In the genomic region with DNA sequence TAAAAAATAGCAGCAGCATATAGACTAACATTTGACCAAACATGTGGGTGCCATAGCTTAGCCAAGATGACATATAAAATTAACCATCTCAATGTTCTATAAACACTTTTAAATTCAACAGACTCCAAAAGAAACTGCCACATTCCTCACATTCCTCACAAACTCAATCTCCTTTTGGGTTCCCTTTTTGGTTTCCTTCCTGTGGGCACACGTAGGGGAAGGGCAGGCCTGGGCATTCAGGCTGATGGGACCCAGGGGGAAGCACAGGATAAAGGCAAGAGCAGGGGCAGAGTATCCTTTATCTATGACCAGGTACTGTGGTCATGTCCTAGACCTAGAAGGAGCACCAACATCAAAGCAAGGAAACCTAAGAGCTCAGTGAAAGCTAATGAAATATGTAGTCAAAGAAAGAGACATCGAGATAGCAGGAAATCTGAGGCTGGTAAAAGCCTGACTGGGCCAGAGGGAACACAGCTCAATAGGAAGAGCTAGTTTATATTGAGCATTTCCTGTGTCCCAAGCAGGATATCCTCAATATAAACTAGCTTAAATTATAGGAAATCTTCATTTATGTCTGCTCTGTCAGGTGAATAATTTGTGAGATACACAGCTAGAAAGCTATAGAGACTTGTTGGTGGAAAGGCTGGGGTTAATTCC, we compare ENCODE assay signal across 18 cellular contexts. TPM values are rescaled to one million over a fixed set of nuclear protein-coding genes. Genes with fewer than 3 reads are reported as not detected.
DNase-seq lines count a peak whose midpoint lies in the region; ATAC-seq and TF ChIP-seq lines count a peak whose summit lies in the region.
"Had no signal": no experiment of that assay in that cellular context is flagged by ENCODE, and none has a peak within 500 bp of the region (broad histone marks: within the 10 kb centered on the region; RNA-seq: fewer than 3 reads in every experiment).

No MANE protein-coding gene starts in this region.

- H3K4me3 ChIP-seq in A673 (ENCODE audit: low read depth, low read length, poor library complexity, severe bottlenecking), result no peak overlapping the region
- H3K4me3 ChIP-seq in SK-N-MC, result no peak overlapping the region
- no peak overlapping the region for H3K4me3 ChIP-seq in foreskin fibroblast (ENCODE audit: low read depth in 1 of 2, low read length in 2 of 2)
- H3K4me3 ChIP-seq in lower lobe of right lung, result no peak overlapping the region
- H3K4me3 ChIP-seq: esophagus squamous epithelium, ovary, sigmoid colon had no signal

- no peaks in the 10 kb centered on the region for H3K27me3 ChIP-seq in A673 (replicated peaks; ENCODE audit: insufficient read depth, low read depth, low read length, poor library complexity)
- no peaks in the 10 kb centered on the region for H3K27me3 ChIP-seq in lower lobe of right lung (ENCODE audit: low read depth)
- H3K27me3 ChIP-seq: brain microvascular endothelial cell, ovary, sigmoid colon had no signal

- POLR2A ChIA-PET in A673 (lab: Charles Lee; ENCODE audit: low non-redundant PET), result interaction anchor here (0.6 kb wide), 1 partner anchor 13 kb away, joined by 4 read pairs; no protein-coding TSS in a partner anchor

- no TSS peak for BruUV-seq in A673 (replicated peaks; lab: Mats Ljungman, UMichigan)

- no peak for TF ChIP-seq CTCF in A673 (conservative IDR thresholded peaks at IDR 0.05; ENCODE audit: low read depth, low read length)
- no peak for TF ChIP-seq CTCF in foreskin fibroblast (IDR thresholded peaks at IDR 0.05; ENCODE audit: low read depth, low read length)
- no peak for TF ChIP-seq CTCF in lower lobe of right lung (IDR thresholded peaks at IDR 0.05)

- H3K36me3 ChIP-seq in A673 (ENCODE audit: insufficient read depth, low read length, poor library complexity, severe bottlenecking), result no peaks in the 10 kb centered on the region
- no peaks in the 10 kb centered on the region for H3K36me3 ChIP-seq in SK-N-MC (ENCODE audit: insufficient read depth, low read length)
- H3K36me3 ChIP-seq in lower lobe of right lung, result no peaks in the 10 kb centered on the region
- H3K36me3 ChIP-seq: brain microvascular endothelial cell, esophagus squamous epithelium, ovary, sigmoid colon had no signal

- no peak for ATAC-seq in lower lobe of right lung
- ATAC-seq: HCT116, T-cell had no signal

- CTCF ChIA-PET in A673 (lab: Charles Lee), result no interaction called here

- H3K27ac ChIP-seq in A673 (ENCODE audit: low read depth, low read length, poor library complexity, severe bottlenecking) (peak overlapping the region; percentile 64), SK-N-MC (peak overlapping the region; percentile 7; the same call in 1 of the 2 replicates), lower lobe of right lung (no peak overlapping the region)
- H3K27ac ChIP-seq: brain microvascular endothelial cell, esophagus squamous epithelium, ovary, sigmoid colon had no signal

- DNase-seq in A673 (ENCODE audit: low spot score), result peak; percentile 66
- peak; percentile 11 for DNase-seq in GM03348 (ENCODE audit: low spot score)
- no peak for DNase-seq in SK-N-MC (ENCODE audit: low read depth, low spot score)
- DNase-seq in foreskin fibroblast, result peak; percentile 8 to 10
- DNase-seq in SKM-1 (lab: John Stamatoyannopoulos, UW; ENCODE audit: unreplicated experiment), result no peak
- no peak for DNase-seq in lower lobe of right lung
- no peak for DNase-seq in NCI-H446 treated with DMSO at 0.1 percent for 48 hours (lab: John Stamatoyannopoulos, UW)
- no peak for DNase-seq in SIG-M5 treated with dmso at 0.1 percent for 504 hours (lab: John Stamatoyannopoulos, UW; ENCODE audit: unreplicated experiment)
- DNase-seq: activated B cell treated with CpG ODN at 0.5 μM for 24 hours, brain microvascular endothelial cell, Calu3, esophagus squamous epithelium, hippocampal formation, NCI-H69, ovary, sigmoid colon, T-cell had no signal

- H3K9me3 ChIP-seq in A673 (ENCODE audit: low read depth, low read length, poor library complexity, severe bottlenecking) (no peaks in the 10 kb centered on the region), SK-N-MC (ENCODE audit: low read depth, low read length) (no peaks in the 10 kb centered on the region), lower lobe of right lung (no peaks in the 10 kb centered on the region)
- H3K9me3 ChIP-seq: esophagus squamous epithelium, ovary, sigmoid colon had no signal

- intact Hi-C loops in A673 (cut with micrococcal nuclease; ENCODE audit: unreplicated experiment), result no loop called here
- intact Hi-C loops in lower lobe of right lung (cut with DNase I), result no loop called here

- H3K4me1 ChIP-seq in A673 (ENCODE audit: insufficient read depth, low read length, poor library complexity, severe bottlenecking) (peaks cover 32% of the 10 kb centered on the region), lower lobe of right lung (peaks cover 40% of the 10 kb centered on the region)
- H3K4me1 ChIP-seq: sigmoid colon had no signal

- H3K9ac ChIP-seq in SK-N-MC (ENCODE audit: insufficient read length), result no peak overlapping the region

RNA-seq across cellular contexts. Expression of gene ERAP1, which starts 13.6 kb away (rescaled TPM):
- total RNA-seq in A673 (2021) (41.7 and 42.0 TPM in 2 replicates), lower lobe of right lung (72.0 TPM)

RNA-seq across cellular contexts. Expression of gene ERAP2, which starts 54.9 kb away (rescaled TPM):
- 2.0 and 2.6 TPM in 2 replicates for total RNA-seq in A673 (2021)
- 32.1 TPM for total RNA-seq in lower lobe of right lung

Comparison
In these comparisons a context has a peak if more than half of its experiments do, and no peak if none do; other contexts are left out.
1. DNase-seq: peak in A673 (single experiment), GM03348 (single experiment) and foreskin fibroblast (2 of 2); none in SK-N-MC (single experiment), SKM-1 (single experiment), lower lobe of right lung (single experiment), NCI-H446 treated with DMSO at 0.1 percent for 48 hours (single experiment) and SIG-M5 treated with dmso at 0.1 percent for 504 hours (single experiment).